9 cellular contexts compared by ENCODE assay signal in genomic region chr1:28579374-28579773, GRCh38. TPM values are rescaled to one million over a fixed set of nuclear protein-coding genes. Genes with fewer than 3 reads are reported as not detected.
A peak's percentile ranks its signal among the peaks of the same experiment; 100 is the strongest.
DNase-seq lines count a peak whose midpoint lies in the region; TF ChIP-seq lines count a peak whose summit lies in the region.
"Had no signal": no experiment of that assay in that cellular context is flagged by ENCODE, and none has a peak within 500 bp of the region (broad histone marks: within the 10 kb centered on the region; RNA-seq: fewer than 3 reads in every experiment).

No MANE protein-coding gene starts in this region.

- peaks cover 22 to 37% (median 33%) of the 10 kb centered on the region in 4 donors for H3K4me1 ChIP-seq in stomach

- BruUV-seq in Calu3 (replicated peaks; lab: Mats Ljungman, UMichigan), result no TSS peak

- DNase-seq in Calu3 (no peak), NB4 (ENCODE audit: low read depth) (no peak), choroid plexus epithelial cell (ENCODE audit: low read depth) (no peak), NOMO-1 treated with DMSO at 0.1 percent for 48 hours (lab: John Stamatoyannopoulos, UW; ENCODE audit: unreplicated experiment) (no peak), stomach (no peak), OCI-M2 (lab: John Stamatoyannopoulos, UW; ENCODE audit: unreplicated experiment) (no peak)
- no peak for DNase-seq in NK-92 treated with Interleukin-12 subunit alpha and Interleukin-12 subunit beta, amount 100 ng/mL, for 24 hours (lab: John Stamatoyannopoulos, UW)
- DNase-seq: NCI-H2107 had no signal

- TF ChIP-seq CTCF in Calu3 (IDR thresholded peaks at IDR 0.05; ENCODE audit: unreplicated experiment) (no peak), NB4 (IDR thresholded peaks at IDR 0.05; ENCODE audit: low read depth, low read length) (no peak), choroid plexus epithelial cell (conservative IDR thresholded peaks at IDR 0.05; ENCODE audit: low read depth, low read length) (no peak), nephron (IDR thresholded peaks at IDR 0.05; ENCODE audit: unreplicated experiment in 3 of 3) (no peak), stomach (IDR thresholded peaks at IDR 0.05) (no peak)

- peaks cover 37 to 62% (median 57%) of the 10 kb centered on the region in 4 donors for H3K36me3 ChIP-seq in stomach

- peaks cover 32% of the 10 kb centered on the region for H3K4me1 Mint-ChIP-seq in Calu3 (ENCODE audit: low read depth, unreplicated experiment)
- H3K4me1 Mint-ChIP-seq in nephron, result peaks cover 20% of the 10 kb centered on the region

- H3K27ac ChIP-seq in stomach, result peak overlapping the region in 2 of 5 donors; percentile 33 to 92

- H3K27me3 ChIP-seq in stomach, result no peaks in the 10 kb centered on the region

- peak overlapping the region; percentile 100 for H3K4me3 ChIP-seq in NB4 (ENCODE audit: low read depth, low read length)
- peak overlapping the region; percentile 4 for H3K4me3 ChIP-seq in choroid plexus epithelial cell (ENCODE audit: low read depth, low read length)
- peak overlapping the region in 2 of 4 donors; percentile 91 to 96 for H3K4me3 ChIP-seq in stomach

- TF ChIP-seq POLR2A in NB4 (IDR thresholded peaks at IDR 0.05; ENCODE audit: extremely low read depth, insufficient read length) (no peak), stomach (IDR thresholded peaks at IDR 0.05) (no peak)

- H3K27ac Mint-ChIP-seq in Calu3 (ENCODE audit: unreplicated experiment) (peak overlapping the region; percentile 93), nephron (peak overlapping the region in 1 of 3 experiments; percentile 43)

- H3K9me3 ChIP-seq in stomach, result no peaks in the 10 kb centered on the region

- H3K36me3 Mint-ChIP-seq in Calu3 (ENCODE audit: insufficient read depth, unreplicated experiment) (peaks cover 86% of the 10 kb centered on the region), nephron (ENCODE audit: low read depth) (peaks cover 43% of the 10 kb centered on the region)

- WGBS in stomach, 5 donors, result 74 to 92% (median 84%) methylated on average over 1 of the region's 1 CpG

- H3K9me3 Mint-ChIP-seq in Calu3 (ENCODE audit: low read depth, unreplicated experiment) (no peaks in the 10 kb centered on the region), nephron (no peaks in the 10 kb centered on the region)

- H3K27me3 Mint-ChIP-seq in Calu3 (ENCODE audit: unreplicated experiment) (no peaks in the 10 kb centered on the region), nephron (ENCODE audit: low read depth) (peaks cover 5% of the 10 kb centered on the region)

- CTCF ChIA-PET in Calu3 (lab: Charles Lee), result interaction anchor here (1.1 to 3.5 kb wide), 2 partner anchors 23 to 62 kb away, joined by 3 to 21 read pairs; no protein-coding TSS in a partner anchor

- H3K4me3 Mint-ChIP-seq in Calu3 (ENCODE audit: low read depth, unreplicated experiment), result peak overlapping the region; percentile 95
- peak overlapping the region; percentile 90 to 97 (median 93) for H3K4me3 Mint-ChIP-seq in nephron

- TF ChIP-seq EP300 in stomach (IDR thresholded peaks at IDR 0.05), result no peak

- intact Hi-C loops in Calu3 (cut with micrococcal nuclease; ENCODE audit: unreplicated experiment) (no loop called here), stomach (cut with DNase I; ENCODE audit: low total_unique reads) (no loop called here)

RNA-seq across cellular contexts. Expression of gene RAB42, which starts 12.7 kb away (rescaled TPM):
- total RNA-seq in Calu3 (2022) (1.1 and 1.3 TPM in 2 replicates), stomach (1 to 10 TPM in 3 of 5 donors, not detected in 2; 2.8 to 5.5 (median 4.6) TPM)
- polyA plus RNA-seq in stomach, result 1 to 10 TPM in 2 of 3 donors, under 1 TPM in 1; 0.70 to 1.6 (median 1.5) TPM

RNA-seq across cellular contexts. Expression of gene TRNAU1AP, which starts 26.5 kb away (rescaled TPM):
- total RNA-seq in Calu3 (2022) (29.9 and 40.4 TPM in 2 replicates), stomach (100 to 1,000 TPM in 1 of 5 donors, 10 to 100 TPM in 3, 1 to 10 TPM in 1; 6.2 to 112 (median 23.1) TPM)
- polyA plus RNA-seq in stomach, result 10 to 100 TPM; 22.1 to 25.6 (median 23.7) TPM
